Comparison of ENCODE assay signal across 32 cellular contexts in the genomic region with DNA sequence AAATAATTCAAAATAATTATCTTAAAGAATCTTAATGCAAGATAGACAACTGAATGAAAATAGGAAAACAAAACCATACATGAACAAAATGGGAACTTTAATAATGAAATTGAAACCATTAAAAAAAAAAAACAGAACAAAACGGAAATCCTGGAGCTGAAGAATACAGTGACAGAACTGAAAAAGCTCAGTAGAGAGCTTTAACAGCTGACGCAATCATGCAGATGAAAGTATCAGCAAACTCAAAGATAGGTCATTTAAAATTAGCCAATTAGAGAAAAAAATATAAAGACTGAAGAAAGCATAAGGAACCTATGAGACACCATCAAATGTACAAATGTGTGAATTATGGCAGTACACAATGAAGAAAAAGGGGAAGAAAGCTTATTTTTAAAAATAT. TPM values are rescaled to one million over a fixed set of nuclear protein-coding genes. Genes with fewer than 3 reads are reported as not detected.
"Had no signal": no experiment of that assay in that cellular context is flagged by ENCODE, and none has a peak within 500 bp of the region (broad histone marks: within the 10 kb centered on the region; RNA-seq: fewer than 3 reads in every experiment).

No MANE protein-coding gene starts in this region.

- H3K4me3 Mint-ChIP-seq: activated CD8-positive, alpha-beta T cell treated with anti-CD3 and anti-CD28 coated beads for 36 hours; activated naive CD8-positive, alpha-beta T cell treated with anti-CD3 and anti-CD28 coated beads for 36 hours; activated T-cell treated with anti-CD3 and anti-CD28 coated beads, Interleukin-2, amount 50 U/mL, for 72 hours; activated T-helper 17 cell treated with anti-CD3 and anti-CD28 coated beads, Interleukin-2, amount 50 U/mL, for 72 hours had no signal

- H3K36me3 ChIP-seq: brain microvascular endothelial cell, WERI-Rb-1 had no signal

- H3K36me3 Mint-ChIP-seq: activated naive CD8-positive, alpha-beta T cell treated with anti-CD3 and anti-CD28 coated beads for 36 hours had no signal

- ATAC-seq: activated CD8-positive, alpha-beta T cell treated with anti-CD3 and anti-CD28 coated beads for 36 hours; activated T-cell treated with anti-CD3 and anti-CD28 coated beads, Interleukin-2, amount 50 U/mL, for 72 hours; activated T-helper 17 cell treated with anti-CD3 and anti-CD28 coated beads, Interleukin-2, amount 50 U/mL, for 72 hours had no signal

- H3K4me1 Mint-ChIP-seq: activated naive CD8-positive, alpha-beta T cell treated with anti-CD3 and anti-CD28 coated beads for 36 hours; activated T-helper 17 cell treated with anti-CD3 and anti-CD28 coated beads, Interleukin-2, amount 50 U/mL, for 72 hours had no signal

- DNase-seq: activated CD4-positive, alpha-beta T cell treated with anti-CD3 and anti-CD28 coated beads for 1 hour; activated CD4-positive, alpha-beta T cell treated with anti-CD3 and anti-CD28 coated beads for 48 hours; activated CD4-positive, CD25-positive, alpha-beta regulatory T cell; activated CD8-positive, alpha-beta T cell treated with anti-CD3 and anti-CD28 coated beads for 36 hours; activated effector memory CD4-positive, alpha-beta T cell treated with anti-CD3 and anti-CD28 coated beads, Interleukin-2, amount 50 U/mL, for 16 hours; activated naive CD4-positive, alpha-beta T cell; activated naive CD4-positive, alpha-beta T cell treated with anti-CD3 and anti-CD28 coated beads, Interleukin-2, amount 50 U/mL, for 16 hours; activated naive CD8-positive, alpha-beta T cell treated with anti-CD3 and anti-CD28 coated beads for 36 hours; activated T-cell treated with anti-CD3 and anti-CD28 coated beads, Interleukin-2, amount 50 U/mL, for 1 hour; activated T-cell treated with anti-CD3 and anti-CD28 coated beads, Interleukin-2, amount 50 U/mL, for 72 hours; amniotic stem cell; aorta; brain microvascular endothelial cell; central memory CD4-positive, alpha-beta T cell; NCI-H1105; NCI-H1417 treated with DMSO at 0.1 percent for 48 hours; NCI-H1930; NCI-H2081 treated with DMSO at 0.1 percent for 48 hours; NCI-H345; NCI-H524 treated with DMSO at 0.1 percent for 48 hours; NCI-H748 treated with DMSO at 0.1 percent for 48 hours; OCI-M1; Right ventricle myocardium superior; T1000; WERI-Rb-1 had no signal

- H3K27me3 ChIP-seq: brain microvascular endothelial cell had no signal

- H3K27ac Mint-ChIP-seq: activated CD8-positive, alpha-beta T cell treated with anti-CD3 and anti-CD28 coated beads for 36 hours; activated naive CD8-positive, alpha-beta T cell treated with anti-CD3 and anti-CD28 coated beads for 36 hours; activated T-cell treated with anti-CD3 and anti-CD28 coated beads, Interleukin-2, amount 50 U/mL, for 72 hours; activated T-helper 17 cell treated with anti-CD3 and anti-CD28 coated beads, Interleukin-2, amount 50 U/mL, for 72 hours had no signal

- H3K27ac ChIP-seq: brain microvascular endothelial cell, WERI-Rb-1 had no signal

RNA-seq across cellular contexts. Expression of a gene that starts 18.8 kb away (rescaled TPM):
- total RNA-seq: activated CD8-positive, alpha-beta memory T cell treated with anti-CD3 and anti-CD28 coated beads for 36 hours; activated CD8-positive, alpha-beta T cell treated with anti-CD3 and anti-CD28 coated beads for 36 hours; activated naive CD8-positive, alpha-beta T cell treated with anti-CD3 and anti-CD28 coated beads for 36 hours; activated T-cell treated with anti-CD3 and anti-CD28 coated beads, Interleukin-2, amount 50 U/mL, for 72 hours; activated T-helper 17 cell treated with anti-CD3 and anti-CD28 coated beads, Interleukin-2, amount 50 U/mL, for 72 hours; aorta; cerebellum; LHCN-M2; NCI-H460; Right ventricle myocardium superior; T-helper 1 cell treated with Interleukin-12 subunit alpha and Interleukin-12 subunit beta and Interleukin-4 antibody, amounts not matched to agents 30 ng/mL and 1 ng/mL, for 36 hours; T-helper 2 cell treated with Interferon-gamma antibody and Interleukin-4, amounts not matched to agents 100 ng/mL and 5 ng/mL, for 36 hours had no signal
- polyA plus RNA-seq: aorta had no signal
